15 cellular contexts compared by ENCODE assay signal in the genomic region with DNA sequence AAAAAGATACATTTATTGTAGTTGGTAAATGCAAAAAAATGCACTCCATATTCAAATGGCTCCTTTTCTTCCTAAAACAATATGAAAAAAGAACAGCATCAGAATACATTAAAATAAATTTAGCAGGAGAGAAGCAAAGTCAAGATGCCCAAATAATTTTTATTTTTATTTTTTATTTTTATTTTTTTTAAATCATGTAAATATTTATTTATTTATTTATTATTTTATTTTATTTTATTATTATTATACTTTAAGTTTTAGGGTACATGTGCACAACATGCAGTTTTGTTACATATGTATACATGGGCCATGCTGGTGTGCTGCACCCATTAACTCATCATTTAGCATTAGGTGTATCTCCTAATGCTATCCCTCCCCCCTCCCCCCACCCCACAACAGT. TPM values are rescaled to one million over a fixed set of nuclear protein-coding genes. Genes with fewer than 3 reads are reported as not detected.
DNase-seq lines count a peak whose midpoint lies in the region; ATAC-seq, FAIRE-seq and TF ChIP-seq lines count a peak whose summit lies in the region.
"Not testable (repeated sequence)": the region's sequence is repeated elsewhere in the genome, so short reads cannot be mapped to it uniquely, and the experiment has no call there.
"Had no signal": no experiment of that assay in that cellular context is flagged by ENCODE, and none has a peak within 500 bp of the region (broad histone marks: within the 10 kb centered on the region; RNA-seq: fewer than 3 reads in every experiment).

No MANE protein-coding gene starts in this region.

- not testable (repeated sequence) for H3K9ac ChIP-seq in kidney (ENCODE audit: low read length in 2 of 2)

- not testable (repeated sequence) for H3K27ac Mint-ChIP-seq in WTC11
- H3K27ac Mint-ChIP-seq in dendritic cell treated with granulocyte-macrophage colony-stimulating factor and Interleukin-4, amounts not matched to agents 40 ng/mL and 50 ng/mL, for 4 days = peak overlapping the region; percentile 51

- not testable (repeated sequence) for H3K4me1 ChIP-seq in kidney (ENCODE audit: control insufficient read depth in 1 of 2, insufficient read depth in 1 of 2, low read depth in 1 of 2, low read length in 2 of 2); pancreas

- H3K9me3 ChIP-seq in kidney (ENCODE audit: control insufficient read depth in 1 of 2, low read length in 2 of 2); pancreas: not testable (repeated sequence)

- H3K27ac ChIP-seq in kidney (ENCODE audit: low read depth in 2 of 2, low read length in 2 of 2); pancreas: not testable (repeated sequence)

- not testable (repeated sequence) for H3K4me1 Mint-ChIP-seq in WTC11
- H3K4me1 Mint-ChIP-seq in dendritic cell treated with granulocyte-macrophage colony-stimulating factor and Interleukin-4, amounts not matched to agents 40 ng/mL and 50 ng/mL, for 4 days (ENCODE audit: low read depth) = peaks cover 18% of the 10 kb centered on the region

- not testable (repeated sequence) for H3K27me3 Mint-ChIP-seq in WTC11 (ENCODE audit: low read depth); dendritic cell treated with granulocyte-macrophage colony-stimulating factor and Interleukin-4, amounts not matched to agents 40 ng/mL and 50 ng/mL, for 4 days

- TF ChIP-seq CTCF in WTC11 (IDR thresholded peaks at IDR 0.05); kidney (IDR thresholded peaks at IDR 0.05; ENCODE audit: borderline replicate concordance, extremely low read depth, insufficient read depth); pancreas (IDR thresholded peaks at IDR 0.05): not testable (repeated sequence)

- H3K36me3 Mint-ChIP-seq in WTC11; dendritic cell treated with granulocyte-macrophage colony-stimulating factor and Interleukin-4, amounts not matched to agents 40 ng/mL and 50 ng/mL, for 4 days (ENCODE audit: low read depth): not testable (repeated sequence)

- FAIRE-seq in endometrium (lab: Jason Lieb, UNC) = peak; percentile 41
- FAIRE-seq in frontal cortex (lab: Jason Lieb, UNC) = peak; percentile 64
- FAIRE-seq in kidney (lab: Jason Lieb, UNC) = peak; percentile 66
- peak; percentile 23 for FAIRE-seq in pancreas (lab: Jason Lieb, UNC)

- CTCF ChIA-PET in WTC11 (lab: Charles Lee) = not testable (repeated sequence)

- not testable (repeated sequence) for DNase-seq in WTC11 (ENCODE audit: low spot score); frontal cortex (ENCODE audit: low spot score in 2 of 2); kidney; pancreas

- H3K4me3 Mint-ChIP-seq in WTC11; dendritic cell treated with granulocyte-macrophage colony-stimulating factor and Interleukin-4, amounts not matched to agents 40 ng/mL and 50 ng/mL, for 4 days: not testable (repeated sequence)

- POLR2A ChIA-PET in WTC11 (lab: Charles Lee) = not testable (repeated sequence)

- not testable (repeated sequence) for H3K27me3 ChIP-seq in pancreas

- H3K4me3 ChIP-seq in kidney (ENCODE audit: low read length in 2 of 2); pancreas: not testable (repeated sequence)

- ATAC-seq in WTC11, pancreas: not testable (repeated sequence)

- H3K9me3 Mint-ChIP-seq in WTC11; dendritic cell treated with granulocyte-macrophage colony-stimulating factor and Interleukin-4, amounts not matched to agents 40 ng/mL and 50 ng/mL, for 4 days: not testable (repeated sequence)

- H3K36me3 ChIP-seq in kidney (ENCODE audit: control insufficient read depth in 1 of 2, insufficient read depth in 2 of 2, low read length in 2 of 2); pancreas: not testable (repeated sequence)

- intact Hi-C loops in dendritic cell treated with granulocyte-macrophage colony-stimulating factor and Interleukin-4, amounts not matched to agents 40 ng/mL and 50 ng/mL, for 4 days (cut with micrococcal nuclease); kidney (cut with DNase I); pancreas (cut with DNase I): not testable (repeated sequence)

TF ChIP-seq in WTC11, 78 proteins besides CTCF, POLR2A, EP300 and RAD21:
- TF ChIP-seq HMGA2 (CRISPR knock-in tag; IDR thresholded peaks at IDR 0.05) = peak; percentile 96

RNA-seq across cellular contexts. Expression of a gene that starts 30.2 kb away (rescaled TPM):
- 0.16 to 0.39 TPM in 2 of 3 replicates, not detected in the other for total RNA-seq in WTC11 (2021)
- 2.4 TPM for total RNA-seq in frontal cortex
- total RNA-seq in kidney = 145 TPM
- polyA plus RNA-seq in kidney (ENCODE audit: insufficient read depth, low read depth, low replicate concordance) = 16.7 TPM
- total RNA-seq in pancreas = 10 to 100 TPM in 3 of 6 donors, 1 to 10 TPM in 3; 3.1 to 69.3 (median 17.6) TPM
- 1 to 10 TPM; 6.8 to 7.2 TPM for polyA plus RNA-seq in pancreas
- total RNA-seq: A172; A673; Caco-2; Calu3; CD8-positive, alpha-beta T cell; Daoy had no signal
- polyA plus RNA-seq: A549, AG04450, BJ had no signal
